Comparison of ENCODE assay signal across 1 cellular context in the genomic region with DNA sequence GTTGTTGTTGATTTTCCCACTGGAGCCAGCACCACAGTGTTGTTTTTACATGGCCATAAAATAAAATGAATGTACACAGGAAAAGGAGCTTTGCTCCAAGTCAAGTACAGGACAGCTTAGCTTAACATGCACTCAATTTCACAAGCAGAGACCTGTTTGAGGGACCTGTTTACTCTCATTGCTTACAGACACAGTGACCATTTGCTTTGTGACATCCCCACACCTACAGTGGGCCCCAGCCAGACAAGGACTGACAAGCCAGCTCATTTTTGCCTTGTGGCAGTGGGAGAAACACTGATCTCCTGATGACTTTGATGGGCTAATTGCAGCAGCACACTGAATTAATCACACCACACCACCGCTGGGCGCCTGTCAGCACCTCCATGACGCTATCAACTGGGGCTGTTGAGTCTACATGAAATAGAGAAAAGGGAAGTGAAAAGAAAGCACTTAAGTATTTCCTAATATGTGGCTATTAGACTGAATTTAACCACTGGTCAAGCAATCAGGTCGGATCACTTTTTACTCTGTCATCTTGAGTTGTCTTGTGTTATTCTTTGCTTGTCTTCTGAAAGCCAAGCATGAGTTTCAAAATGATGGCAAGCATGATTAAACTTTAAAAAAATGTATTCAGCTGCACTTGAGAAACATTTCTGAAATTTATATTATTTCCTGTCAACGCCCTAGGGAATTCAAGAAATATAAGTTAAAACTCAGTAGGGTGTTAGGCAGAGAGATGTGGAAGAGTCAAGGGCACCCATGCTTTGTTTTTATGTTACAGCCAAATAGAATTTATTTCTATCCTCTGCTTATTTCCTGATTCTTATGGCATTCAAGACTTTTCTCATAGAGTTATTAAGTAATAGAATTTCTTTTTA.
TF ChIP-seq lines count a peak whose summit lies in the region.

No MANE protein-coding gene starts in this region.

TF ChIP-seq in GM12878, 131 proteins besides CTCF, POLR2A, EP300 and RAD21 (continued from another document):
- TF ChIP-seq, protein P1, sequence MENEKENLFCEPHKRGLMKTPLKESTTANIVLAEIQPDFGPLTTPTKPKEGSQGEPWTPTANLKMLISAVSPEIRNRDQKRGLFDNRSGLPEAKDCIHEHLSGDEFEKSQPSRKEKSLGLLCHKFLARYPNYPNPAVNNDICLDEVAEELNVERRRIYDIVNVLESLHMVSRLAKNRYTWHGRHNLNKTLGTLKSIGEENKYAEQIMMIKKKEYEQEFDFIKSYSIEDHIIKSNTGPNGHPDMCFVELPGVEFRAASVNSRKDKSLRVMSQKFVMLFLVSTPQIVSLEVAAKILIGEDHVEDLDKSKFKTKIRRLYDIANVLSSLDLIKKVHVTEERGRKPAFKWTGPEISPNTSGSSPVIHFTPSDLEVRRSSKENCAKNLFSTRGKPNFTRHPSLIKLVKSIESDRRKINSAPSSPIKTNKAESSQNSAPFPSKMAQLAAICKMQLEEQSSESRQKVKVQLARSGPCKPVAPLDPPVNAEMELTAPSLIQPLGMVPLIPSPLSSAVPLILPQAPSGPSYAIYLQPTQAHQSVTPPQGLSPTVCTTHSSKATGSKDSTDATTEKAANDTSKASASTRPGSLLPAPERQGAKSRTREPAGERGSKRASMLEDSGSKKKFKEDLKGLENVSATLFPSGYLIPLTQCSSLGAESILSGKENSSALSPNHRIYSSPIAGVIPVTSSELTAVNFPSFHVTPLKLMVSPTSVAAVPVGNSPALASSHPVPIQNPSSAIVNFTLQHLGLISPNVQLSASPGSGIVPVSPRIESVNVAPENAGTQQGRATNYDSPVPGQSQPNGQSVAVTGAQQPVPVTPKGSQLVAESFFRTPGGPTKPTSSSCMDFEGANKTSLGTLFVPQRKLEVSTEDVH (IDR thresholded peaks at IDR 0.05; ENCODE audit: low read depth, partially characterized antibody), result no peak
